Comparison of ENCODE assay signal across 9 cellular contexts in genomic region chr12:109264095-109264942, GRCh38. TPM values are rescaled to one million over a fixed set of nuclear protein-coding genes. Genes with fewer than 3 reads are reported as not detected.
DNase-seq lines count a peak whose midpoint lies in the region; ATAC-seq and TF ChIP-seq lines count a peak whose summit lies in the region.
"Had no signal": no experiment of that assay in that cellular context is flagged by ENCODE, and none has a peak within 500 bp of the region (broad histone marks: within the 10 kb centered on the region; RNA-seq: fewer than 3 reads in every experiment).

No MANE protein-coding gene starts in this region.

- intact Hi-C loops in CD14-positive monocyte (cut with micrococcal nuclease): no loop called here
- intact Hi-C loops in ovary (cut with DNase I): loop anchor here in 2 of 4 donors (5.0 kb wide), 2 partner anchors 123 to 128 kb away; no protein-coding TSS in a partner anchor

- H3K36me3 ChIP-seq in HAP-1 (replicated peaks) (no peaks in the 10 kb centered on the region), ovary (peaks cover 3% of the 10 kb centered on the region)

- DNase-seq in CD14-positive monocyte (ENCODE audit: low spot score) (no peak), HAP-1 (ENCODE audit: low spot score in 2 of 2) (peak; percentile 69 to 91), NCI-H748 treated with DMSO at 0.1 percent for 48 hours (lab: John Stamatoyannopoulos, UW) (peak; percentile 75), foreskin keratinocyte (peak in 1 of 2 donors; percentile 28), ovary (peak; percentile 62 to 87 (median 77))
- peak; percentile 82 for DNase-seq in activated CD8-positive, alpha-beta memory T cell treated with anti-CD3 and anti-CD28 coated beads, Interleukin-2, amount 50 U/mL, for 48 hours

- TF ChIP-seq EP300 in ovary (IDR thresholded peaks at IDR 0.05): no peak

- H3K27ac ChIP-seq in foreskin keratinocyte: no peak overlapping the region
- H3K27ac ChIP-seq in ovary: no peak overlapping the region

- H3K27ac Mint-ChIP-seq in CD14-positive monocyte: peak overlapping the region in 1 of 7 donors; percentile 22

- H3K4me1 ChIP-seq in HAP-1: peaks cover 4% of the 10 kb centered on the region; the same call in 1 of the 2 replicates
- H3K4me1 ChIP-seq in foreskin keratinocyte: no peaks in the 10 kb centered on the region
- no peaks in the 10 kb centered on the region for H3K4me1 ChIP-seq in ovary (ENCODE audit: insufficient read depth)

- H3K9me3 Mint-ChIP-seq in CD14-positive monocyte: peaks cover 0 to 4% (median 0%) of the 10 kb centered on the region in 7 donors

- no peak for TF ChIP-seq POLR2A in ovary (IDR thresholded peaks at IDR 0.05)

- WGBS in ovary, 3 donors: 27 to 46% (median 31%) methylated on average over 23 of the region's 23 CpGs

- no peak overlapping the region for H3K4me3 Mint-ChIP-seq in CD14-positive monocyte

- peaks cover 3 to 18% of the 10 kb centered on the region in 2 donors for H3K36me3 Mint-ChIP-seq in CD14-positive monocyte

- no peaks in the 10 kb centered on the region for H3K9me3 ChIP-seq in HAP-1
- no peaks in the 10 kb centered on the region for H3K9me3 ChIP-seq in ovary

- H3K27me3 Mint-ChIP-seq in CD14-positive monocyte (ENCODE audit: low read depth in 3 of 3): peaks cover 0 to 2% (median 0%) of the 10 kb centered on the region in 3 donors

- H3K27me3 ChIP-seq in HAP-1 (ENCODE audit: low read depth) (no peaks in the 10 kb centered on the region), foreskin keratinocyte (no peaks in the 10 kb centered on the region), ovary (no peaks in the 10 kb centered on the region)

- TF ChIP-seq CTCF in CD14-positive monocyte (IDR thresholded peaks at IDR 0.05) (peak; percentile 54), foreskin keratinocyte (conservative IDR thresholded peaks at IDR 0.05) (peak; percentile 72), ovary (IDR thresholded peaks at IDR 0.05) (peak in 2 of 3 donors; percentile 51 to 65)

- H3K4me3 ChIP-seq in HAP-1 (no peak overlapping the region), ovary (no peak overlapping the region)

- ATAC-seq in foreskin keratinocyte: peak; percentile 73
- no peak for ATAC-seq in HG02870 (IDR thresholded peaks at IDR 0.05; ENCODE audit: unreplicated experiment)
- ATAC-seq in GM19324 (IDR thresholded peaks at IDR 0.05; ENCODE audit: low FRiP score, unreplicated experiment): no peak

- in situ Hi-C loops in HAP-1 (cut with MboI; ENCODE audit: low sequenced_read_pairs): loop anchor here (5.0 kb wide), 1 partner anchor 123 kb away; no protein-coding TSS in a partner anchor

- H3K4me1 Mint-ChIP-seq in CD14-positive monocyte: no peaks in the 10 kb centered on the region

RNA-seq across cellular contexts. Expression of gene FOXN4, which starts 44.8 kb away (rescaled TPM):
- not detected for polyA plus RNA-seq in CD14-positive monocyte
- total RNA-seq in foreskin keratinocyte: not detected in 2 replicates
- polyA plus RNA-seq in foreskin keratinocyte: not detected in 2 replicates
- under 1 TPM in 2 of 7 donors, not detected in 5; 0.20 to 0.80 TPM for total RNA-seq in ovary
- polyA plus RNA-seq in ovary: under 1 TPM in 1 of 2 donors, not detected in 1; 0.05 TPM
- total RNA-seq: skeletal muscle tissue had no signal
